In the genomic region with DNA sequence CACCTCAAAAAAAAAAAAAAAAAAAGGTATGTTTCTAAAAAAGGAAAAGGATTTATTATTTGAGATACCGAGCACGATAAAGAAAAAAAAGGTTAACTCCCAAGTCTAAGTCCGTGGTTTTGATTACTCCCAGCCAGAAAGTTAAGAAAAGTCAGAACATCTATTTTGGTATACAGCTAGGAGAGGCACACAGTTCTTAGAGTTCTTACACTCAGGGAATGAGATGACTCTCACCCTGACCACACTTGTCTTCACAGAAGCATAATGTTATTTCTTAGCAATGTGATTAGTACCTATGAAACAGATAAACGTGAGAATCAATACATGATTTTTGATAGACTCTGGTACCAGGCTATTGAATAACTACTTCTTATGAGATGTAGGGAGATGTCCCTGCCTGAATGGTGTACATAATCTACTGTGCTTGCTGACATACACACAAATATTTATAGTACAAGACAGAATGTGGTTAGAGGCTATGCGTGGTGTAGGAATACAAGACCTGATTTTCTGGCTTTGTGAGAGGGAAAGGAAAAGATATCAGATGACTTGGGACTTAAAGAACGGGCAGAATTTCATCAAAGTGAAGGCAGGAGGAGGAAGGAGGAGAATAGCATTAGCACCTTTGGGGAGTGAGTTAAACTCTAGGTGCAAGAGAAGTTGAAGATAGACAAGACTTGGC, we compare ENCODE assay signal across 15 cellular contexts. TPM values are rescaled to one million over a fixed set of nuclear protein-coding genes. Genes with fewer than 3 reads are reported as not detected.
A peak's percentile ranks its signal among the peaks of the same experiment; 100 is the strongest.
DNase-seq lines count a peak whose midpoint lies in the region; ATAC-seq and TF ChIP-seq lines count a peak whose summit lies in the region.
"Had no signal": no experiment of that assay in that cellular context is flagged by ENCODE, and none has a peak within 500 bp of the region (broad histone marks: within the 10 kb centered on the region; RNA-seq: fewer than 3 reads in every experiment).

No MANE protein-coding gene starts in this region.

- ATAC-seq in IMR-90 (ENCODE audit: low read depth): peak; percentile 75
- peak in 3 of 4 donors; percentile 28 to 50 (median 39) for ATAC-seq in psoas muscle
- no peak for ATAC-seq in GM19328 (IDR thresholded peaks at IDR 0.05; ENCODE audit: unreplicated experiment)
- ATAC-seq: SK-N-SH treated with all-trans-retinoic acid at 6 μM for 48 hours; stimulated activated memory B cell treated with anti-CD40 and anti-IgM and Interleukin-4, amounts not matched to agents 10 μg/mL and 1 μg/mL and 100 μg/mL, for 72 hours; WTC11 had no signal

- peak overlapping the region in 1 of 2 experiments; percentile 42; a peak in 2 of 4 replicates for H4K8ac ChIP-seq in IMR-90 (ENCODE audit: low read depth in 2 of 2, low read length in 2 of 2)

- peak overlapping the region; percentile 12; the same call in 1 of the 2 replicates for H3K4ac ChIP-seq in IMR-90 (ENCODE audit: low read depth, low read length)

- peak overlapping the region; percentile 88; the same call in 1 of the 2 replicates for H3K18ac ChIP-seq in IMR-90 (ENCODE audit: low read depth, low read length)

- H3K4me2 ChIP-seq in IMR-90 (ENCODE audit: low read depth, low read length): peak overlapping the region; percentile 73; the same call in 1 of the 2 replicates

- H3K56ac ChIP-seq in IMR-90 (ENCODE audit: extremely low read depth, insufficient read depth, low read length): no peak overlapping the region

- intact Hi-C loops in IMR-90 (cut with micrococcal nuclease): no loop called here
- intact Hi-C loops in colonic mucosa (cut with DNase I): no loop called here
- intact Hi-C loops in psoas muscle (cut with DNase I): loop anchor here in 1 of 2 donors (5.0 kb wide), 1 partner anchor 1239 kb away; no protein-coding TSS in a partner anchor

- dilution Hi-C loops in IMR-90 (cut with HindIII; ENCODE audit: low sequenced_read_pairs, unreplicated experiment): no loop called here

- peak overlapping the region; percentile 63; the same call in 1 of the 2 replicates for H2BK20ac ChIP-seq in IMR-90 (ENCODE audit: low read depth, low read length)

- peak overlapping the region; percentile 64; the same call in 1 of the 2 replicates for H2BK120ac ChIP-seq in IMR-90 (ENCODE audit: low read depth, low read length)

- H3K79me1 ChIP-seq in IMR-90 (ENCODE audit: low read depth in 1 of 2, low read length in 2 of 2): peaks cover 7 to 13% of the 10 kb centered on the region in 2 experiments

- H3K4me3 ChIP-seq in IMR-90 (ENCODE audit: insufficient read depth, low read depth, low read length) (no peak overlapping the region), colonic mucosa (no peak overlapping the region), psoas muscle (no peak overlapping the region)

- H3K14ac ChIP-seq in IMR-90 (replicated peaks; ENCODE audit: low read depth, low read length): no peak overlapping the region

- no peak for TF ChIP-seq RAD21 in IMR-90 (IDR thresholded peaks at IDR 0.05; ENCODE audit: low read length)

- peak overlapping the region; percentile 48; the same call in 1 of the 3 replicates for H2BK15ac ChIP-seq in IMR-90 (ENCODE audit: low read depth, low read length)

- peaks cover 5% of the 10 kb centered on the region for H3K9me1 ChIP-seq in IMR-90 (ENCODE audit: insufficient read depth, low read length)

- H3K27ac ChIP-seq in IMR-90 (ENCODE audit: insufficient read depth, low read length) (peak overlapping the region; percentile 13; the same call in 1 of the 2 replicates), colonic mucosa (peak overlapping the region; percentile 86), psoas muscle (peak overlapping the region; percentile 77)

- no peak overlapping the region; the same call in 1 of the 2 replicates for H3K23ac ChIP-seq in IMR-90 (ENCODE audit: low read depth, low read length)

- no peaks in the 10 kb centered on the region for H3K36me3 ChIP-seq in IMR-90 (ENCODE audit: control insufficient read depth, insufficient read depth, low read length)
- H3K36me3 ChIP-seq in colonic mucosa: no peaks in the 10 kb centered on the region
- H3K36me3 ChIP-seq in psoas muscle (ENCODE audit: insufficient read depth in 1 of 2, low read depth in 1 of 2): no peaks in the 10 kb centered on the region

- TF ChIP-seq CTCF in IMR-90 (conservative IDR thresholded peaks at IDR 0.05; ENCODE audit: low read depth, low read length) (no peak), colonic mucosa (IDR thresholded peaks at IDR 0.05) (no peak), psoas muscle (IDR thresholded peaks at IDR 0.05) (no peak)

- H2BK5ac ChIP-seq in IMR-90 (ENCODE audit: low read depth, low read length, poor library complexity, severe bottlenecking): peak overlapping the region; percentile 82

- H3K27me3 ChIP-seq in IMR-90 (ENCODE audit: control insufficient read depth, insufficient read depth, low read length) (no peaks in the 10 kb centered on the region), colonic mucosa (no peaks in the 10 kb centered on the region), psoas muscle (ENCODE audit: insufficient read depth in 3 of 3, low read length in 2 of 3) (no peaks in the 10 kb centered on the region)

- H4K5ac ChIP-seq in IMR-90 (ENCODE audit: low read depth, low read length): peak overlapping the region; percentile 34; the same call in 1 of the 2 replicates

- H4K20me1 ChIP-seq in IMR-90 (ENCODE audit: insufficient read depth, low read length): no peaks in the 10 kb centered on the region

- H4K91ac ChIP-seq in IMR-90 (ENCODE audit: insufficient read depth, low read depth, low read length): no peak overlapping the region

- H3K9me3 ChIP-seq in IMR-90 (ENCODE audit: control insufficient read depth, insufficient read depth, low read length) (no peaks in the 10 kb centered on the region), colonic mucosa (no peaks in the 10 kb centered on the region), psoas muscle (no peaks in the 10 kb centered on the region)

- DNase-seq in G401 (ENCODE audit: low spot score) (peak; percentile 50), IMR-90 (peak; percentile 85), colonic mucosa (no peak), psoas muscle (no peak), GM19240 (ENCODE audit: insufficient read length, low spot score) (no peak), NCI-H128 (lab: John Stamatoyannopoulos, UW; ENCODE audit: unreplicated experiment) (no peak), hippocampal formation (lab: John Stamatoyannopoulos, UW) (no peak)
- DNase-seq: activated effector memory CD4-positive, alpha-beta T cell treated with Interleukin-2 at 50 U/mL for 16 hours; CD4-positive, alpha-beta T cell; Kasumi-1; stimulated activated CD4-positive, alpha-beta T cell treated with anti-CD3 and anti-CD28 coated beads, Interleukin-2, amount 100 ng/mL, for 24 hours had no signal

- CTCF ChIA-PET in IMR-90 (lab: Yijun Ruan, JAX): no interaction called here

- peaks cover 16% of the 10 kb centered on the region for H3K4me1 ChIP-seq in IMR-90 (ENCODE audit: control insufficient read depth, insufficient read depth, low read length)
- H3K4me1 ChIP-seq in colonic mucosa: peaks cover 4% of the 10 kb centered on the region
- peaks cover 49% of the 10 kb centered on the region for H3K4me1 ChIP-seq in psoas muscle

- WGBS in IMR-90 (ENCODE audit: extremely low coverage in 2 of 2, insufficient read length in 1 of 2), 2 experiments: 0% methylated on average over 1 of the region's 6 CpGs; no CpG with 5 or more reads in 1 of the 2 experiments
- 28 to 74% (median 34%) methylated on average over 6 of the region's 6 CpGs for WGBS in psoas muscle, 3 donors

- no peak overlapping the region for H2AK5ac ChIP-seq in IMR-90 (ENCODE audit: low read depth, low read length)

- in situ Hi-C loops in G401 (cut with HindIII; ENCODE audit: low sequenced_read_pairs): no loop called here
- in situ Hi-C loops in IMR-90 (cut with MboI; ENCODE audit: low sequenced_read_pairs): no loop called here

- no peak overlapping the region for H2AFZ ChIP-seq in IMR-90 (replicated peaks; ENCODE audit: low read length, poor library complexity)

- POLR2A ChIA-PET in IMR-90 (lab: Charles Lee; ENCODE audit: unreplicated experiment): interaction anchor here (0.7 kb wide), 1 partner anchor 29 kb away, joined by 3 read pairs; no protein-coding TSS in a partner anchor

- no peak for TF ChIP-seq POLR2A in IMR-90 (IDR thresholded peaks at IDR 0.05; ENCODE audit: low read depth, low read length)

- H3K9ac ChIP-seq in IMR-90 (ENCODE audit: low read depth, low read length) (no peak overlapping the region), colonic mucosa (ENCODE audit: low read depth in 2 of 2, low read length in 2 of 2) (peak overlapping the region in 1 of 2 donors; percentile 73)

- no TSS peak for BruUV-seq in IMR-90 (replicated peaks; lab: Mats Ljungman, UMichigan)

- no peak overlapping the region for H2AK9ac ChIP-seq in IMR-90 (replicated peaks; ENCODE audit: low read depth, low read length, poor library complexity)

TF ChIP-seq in IMR-90, 13 proteins besides CTCF, POLR2A, EP300 and RAD21 (continues in another document):
- TF ChIP-seq, protein P1, sequence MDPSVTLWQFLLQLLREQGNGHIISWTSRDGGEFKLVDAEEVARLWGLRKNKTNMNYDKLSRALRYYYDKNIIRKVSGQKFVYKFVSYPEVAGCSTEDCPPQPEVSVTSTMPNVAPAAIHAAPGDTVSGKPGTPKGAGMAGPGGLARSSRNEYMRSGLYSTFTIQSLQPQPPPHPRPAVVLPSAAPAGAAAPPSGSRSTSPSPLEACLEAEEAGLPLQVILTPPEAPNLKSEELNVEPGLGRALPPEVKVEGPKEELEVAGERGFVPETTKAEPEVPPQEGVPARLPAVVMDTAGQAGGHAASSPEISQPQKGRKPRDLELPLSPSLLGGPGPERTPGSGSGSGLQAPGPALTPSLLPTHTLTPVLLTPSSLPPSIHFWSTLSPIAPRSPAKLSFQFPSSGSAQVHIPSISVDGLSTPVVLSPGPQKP (IDR thresholded peaks at IDR 0.05; ENCODE audit: borderline replicate concordance, low read depth, low read length): no peak
- TF ChIP-seq SMC3 (IDR thresholded peaks at IDR 0.05; ENCODE audit: low read depth, low read length): no peak
- no peak for TF ChIP-seq CEBPB (IDR thresholded peaks at IDR 0.05; ENCODE audit: low read depth, low read length)
- TF ChIP-seq CHD1 (IDR thresholded peaks at IDR 0.05; ENCODE audit: low read depth, low read length): no peak
- TF ChIP-seq FOS (IDR thresholded peaks at IDR 0.05; ENCODE audit: low read depth, low read length): no peak
- no peak for TF ChIP-seq MXI1 (IDR thresholded peaks at IDR 0.05; ENCODE audit: borderline replicate concordance, low read depth, low read length)
- no peak for TF ChIP-seq BHLHE40 (IDR thresholded peaks at IDR 0.05; ENCODE audit: low read depth, low read length)
- TF ChIP-seq MAZ (IDR thresholded peaks at IDR 0.05; ENCODE audit: borderline replicate concordance, low read depth, low read length): no peak
- TF ChIP-seq RFX5 (IDR thresholded peaks at IDR 0.05; ENCODE audit: low read depth, low read length): no peak

RNA-seq across cellular contexts. Expression of a gene that starts 31.6 kb away (rescaled TPM):
- 14.5 and 33.7 TPM in 2 replicates for total RNA-seq in G401 (2014; rRNA removed; shearing (Covaris generic))
- 163 and 183 TPM in 2 replicates for total RNA-seq in IMR-90 (2012; rRNA removed)
- 111 and 126 TPM in 2 replicates for polyA plus RNA-seq in IMR-90 (2012; rRNA removed)
- 25.4 and 30.9 TPM in 2 replicates for polyA plus RNA-seq in IMR-90 (2012; cell fraction: cytosol; rRNA removed)
- polyA plus RNA-seq in IMR-90 (2012; cell fraction: nucleus; rRNA removed; ENCODE audit: low replicate concordance): 79.3 and 765 TPM in 2 replicates
- 100 to 1,000 TPM; 228 to 385 TPM for total RNA-seq in colonic mucosa
- total RNA-seq in psoas muscle: 10 to 100 TPM in 3 of 4 donors, 1 to 10 TPM in 1; 8.3 to 25.3 (median 17.5) TPM
- 1 to 10 TPM; 5.6 to 9.0 (median 8.1) TPM for polyA plus RNA-seq in psoas muscle

Comparison
In these comparisons a context has a peak if more than half of its experiments do, and no peak if none do; other contexts are left out.
1. DNase-seq: peak in G401 (single experiment) and IMR-90 (single experiment); none in colonic mucosa (single experiment), psoas muscle (0 of 2), GM19240 (single experiment), NCI-H128 (single experiment) and hippocampal formation (0 of 2).
2. H3K27ac ChIP-seq: peak in every context shown above with its lines; median percentile 86 in colonic mucosa; 77 in psoas muscle; 13 in IMR-90.